9 cellular contexts compared by ENCODE assay signal in genomic region chr17:38761612-38762011, GRCh38. TPM values are rescaled to one million over a fixed set of nuclear protein-coding genes. Genes with fewer than 3 reads are reported as not detected.
DNase-seq lines count a peak whose midpoint lies in the region; ATAC-seq and FAIRE-seq lines count a peak whose summit lies in the region.
"Had no signal": no experiment of that assay in that cellular context is flagged by ENCODE, and none has a peak within 500 bp of the region (broad histone marks: within the 10 kb centered on the region; RNA-seq: fewer than 3 reads in every experiment).

No MANE protein-coding gene starts in this region.

- CTCF ChIA-PET in activated CD8-positive, alpha-beta memory T cell treated with anti-CD3 and anti-CD28 coated beads, Interleukin-2, amount 10 ng/mL, durations not matched to agents 7 days and 5 days (lab: Charles Lee): interaction anchor here (0.7 to 1.9 kb wide), 12 partner anchors 9 to 413 kb away, joined by 3 to 6 read pairs (median 4); partner anchors contain the start of genes LASP1 and PSMB3

- H3K4me3 Mint-ChIP-seq in activated CD8-positive, alpha-beta memory T cell treated with anti-CD3 and anti-CD28 coated beads, Interleukin-2, amount 10 ng/mL, durations not matched to agents 7 days and 5 days: no peak overlapping the region
- H3K4me3 Mint-ChIP-seq in stimulated activated memory B cell treated with anti-CD40 and anti-IgM and Interleukin-4, amounts not matched to agents 10 μg/mL and 1 μg/mL and 100 μg/mL, for 72 hours: no peak overlapping the region

- DNase-seq in activated CD8-positive, alpha-beta memory T cell treated with anti-CD3 and anti-CD28 coated beads, Interleukin-2, amount 10 ng/mL, durations not matched to agents 7 days and 5 days: peak; percentile 61
- DNase-seq in activated CD8-positive, alpha-beta memory T cell treated with anti-CD3 and anti-CD28 coated beads for 24 hours: no peak
- DNase-seq in RCC 7860 (ENCODE audit: low spot score): peak; percentile 28
- peak; percentile 74 for DNase-seq in ecto neural progenitor cell (ENCODE audit: low spot score)
- no peak for DNase-seq in foreskin melanocyte

- H3K36me3 Mint-ChIP-seq in activated CD8-positive, alpha-beta memory T cell treated with anti-CD3 and anti-CD28 coated beads, Interleukin-2, amount 10 ng/mL, durations not matched to agents 7 days and 5 days: peaks cover 47% of the 10 kb centered on the region
- H3K36me3 Mint-ChIP-seq in stimulated activated memory B cell treated with anti-CD40 and anti-IgM and Interleukin-4, amounts not matched to agents 10 μg/mL and 1 μg/mL and 100 μg/mL, for 72 hours: peaks cover 54% of the 10 kb centered on the region

- no peak for FAIRE-seq in RCC 7860 (lab: Jason Lieb, UNC)
- FAIRE-seq: islet of Langerhans had no signal

- no peaks in the 10 kb centered on the region for H3K27me3 Mint-ChIP-seq in activated CD8-positive, alpha-beta memory T cell treated with anti-CD3 and anti-CD28 coated beads, Interleukin-2, amount 10 ng/mL, durations not matched to agents 7 days and 5 days
- no peaks in the 10 kb centered on the region for H3K27me3 Mint-ChIP-seq in stimulated activated memory B cell treated with anti-CD40 and anti-IgM and Interleukin-4, amounts not matched to agents 10 μg/mL and 1 μg/mL and 100 μg/mL, for 72 hours

- H3K4me1 Mint-ChIP-seq in activated CD8-positive, alpha-beta memory T cell treated with anti-CD3 and anti-CD28 coated beads, Interleukin-2, amount 10 ng/mL, durations not matched to agents 7 days and 5 days: peaks cover 23% of the 10 kb centered on the region
- peaks cover 8% of the 10 kb centered on the region for H3K4me1 Mint-ChIP-seq in stimulated activated memory B cell treated with anti-CD40 and anti-IgM and Interleukin-4, amounts not matched to agents 10 μg/mL and 1 μg/mL and 100 μg/mL, for 72 hours

- H3K27ac Mint-ChIP-seq in activated CD8-positive, alpha-beta memory T cell treated with anti-CD3 and anti-CD28 coated beads, Interleukin-2, amount 10 ng/mL, durations not matched to agents 7 days and 5 days: peak overlapping the region; percentile 65
- peak overlapping the region; percentile 41 for H3K27ac Mint-ChIP-seq in stimulated activated memory B cell treated with anti-CD40 and anti-IgM and Interleukin-4, amounts not matched to agents 10 μg/mL and 1 μg/mL and 100 μg/mL, for 72 hours

- H3K9me3 Mint-ChIP-seq in activated CD8-positive, alpha-beta memory T cell treated with anti-CD3 and anti-CD28 coated beads, Interleukin-2, amount 10 ng/mL, durations not matched to agents 7 days and 5 days (ENCODE audit: low read depth): no peaks in the 10 kb centered on the region
- H3K9me3 Mint-ChIP-seq in stimulated activated memory B cell treated with anti-CD40 and anti-IgM and Interleukin-4, amounts not matched to agents 10 μg/mL and 1 μg/mL and 100 μg/mL, for 72 hours: no peaks in the 10 kb centered on the region

- peak; percentile 64 for ATAC-seq in activated CD8-positive, alpha-beta memory T cell treated with anti-CD3 and anti-CD28 coated beads, Interleukin-2, amount 10 ng/mL, durations not matched to agents 7 days and 5 days
- no peak for ATAC-seq in stimulated activated memory B cell treated with anti-CD40 and anti-IgM and Interleukin-4, amounts not matched to agents 10 μg/mL and 1 μg/mL and 100 μg/mL, for 72 hours
- ATAC-seq in GM21447 (IDR thresholded peaks at IDR 0.05; ENCODE audit: unreplicated experiment): no peak
- no peak for ATAC-seq in GM18520 (IDR thresholded peaks at IDR 0.05; ENCODE audit: unreplicated experiment)

RNA-seq across cellular contexts. Expression of gene PSMB3, which starts 9.1 kb away (rescaled TPM):
- 100 to 1,000 TPM; 246 to 303 TPM for total RNA-seq in activated CD8-positive, alpha-beta memory T cell treated with anti-CD3 and anti-CD28 coated beads, Interleukin-2, amount 10 ng/mL, durations not matched to agents 7 days and 5 days

RNA-seq across cellular contexts. Expression of gene PCGF2, which starts 13.5 kb away (rescaled TPM):
- total RNA-seq in activated CD8-positive, alpha-beta memory T cell treated with anti-CD3 and anti-CD28 coated beads, Interleukin-2, amount 10 ng/mL, durations not matched to agents 7 days and 5 days: 1 to 10 TPM; 2.1 to 2.5 TPM

RNA-seq across cellular contexts. Expression of gene CISD3, which starts 31.5 kb away (rescaled TPM):
- 10 to 100 TPM; 51.3 to 54.3 TPM for total RNA-seq in activated CD8-positive, alpha-beta memory T cell treated with anti-CD3 and anti-CD28 coated beads, Interleukin-2, amount 10 ng/mL, durations not matched to agents 7 days and 5 days

RNA-seq across cellular contexts. Expression of gene PIP4K2B, which starts 37.7 kb away (rescaled TPM):
- total RNA-seq in activated CD8-positive, alpha-beta memory T cell treated with anti-CD3 and anti-CD28 coated beads, Interleukin-2, amount 10 ng/mL, durations not matched to agents 7 days and 5 days: 10 to 100 TPM; 37.6 TPM

RNA-seq across cellular contexts. Expression of gene MLLT6, which starts 56.5 kb away (rescaled TPM):
- 100 to 1,000 TPM; 223 to 247 TPM for total RNA-seq in activated CD8-positive, alpha-beta memory T cell treated with anti-CD3 and anti-CD28 coated beads, Interleukin-2, amount 10 ng/mL, durations not matched to agents 7 days and 5 days

Comparison
In these comparisons a context has a peak if more than half of its experiments do, and no peak if none do; other contexts are left out.
1. DNase-seq: peak in activated CD8-positive, alpha-beta memory T cell treated with anti-CD3 and anti-CD28 coated beads, Interleukin-2, amount 10 ng/mL, durations not matched to agents 7 days and 5 days (single experiment), RCC 7860 (single experiment) and ecto neural progenitor cell (single experiment); none in activated CD8-positive, alpha-beta memory T cell treated with anti-CD3 and anti-CD28 coated beads for 24 hours (single experiment) and foreskin melanocyte (single experiment).